ENCODE assay signal across 11 cellular contexts in the genomic region with DNA sequence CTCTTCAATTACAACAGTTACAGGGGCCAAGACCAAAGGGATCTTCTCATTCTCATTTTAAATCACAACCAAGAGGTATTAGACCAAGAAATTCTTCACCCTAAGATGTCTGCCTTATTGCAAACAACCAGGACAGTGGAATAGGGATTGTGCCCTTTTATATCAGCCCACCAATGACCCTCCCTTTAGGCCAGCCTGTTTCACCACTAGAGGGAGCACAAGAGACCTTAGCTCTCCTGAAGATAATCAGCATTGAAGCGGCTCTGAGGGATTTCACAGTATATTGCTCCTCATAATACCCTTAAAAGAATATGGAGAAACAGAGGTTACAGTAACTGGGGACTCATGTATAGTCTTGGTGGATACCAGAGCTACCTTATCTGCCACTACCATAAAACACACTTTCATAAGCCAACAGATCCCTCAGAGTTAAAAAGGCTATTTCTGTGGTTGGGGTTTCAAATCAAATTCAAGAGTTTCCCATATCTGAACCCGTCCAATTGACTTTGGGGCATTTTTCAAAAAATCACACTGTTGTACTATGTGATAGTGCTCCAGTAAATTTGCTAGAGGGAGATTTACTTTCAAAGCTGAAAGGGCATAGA. TPM values are rescaled to one million over a fixed set of nuclear protein-coding genes. Genes with fewer than 3 reads are reported as not detected.
A peak's percentile ranks its signal among the peaks of the same experiment; 100 is the strongest.
DNase-seq lines count a peak whose midpoint lies in the region; ATAC-seq, FAIRE-seq and TF ChIP-seq lines count a peak whose summit lies in the region.
"Not testable (repeated sequence)": the region's sequence is repeated elsewhere in the genome, so short reads cannot be mapped to it uniquely, and the experiment has no call there.
"Had no signal": no experiment of that assay in that cellular context is flagged by ENCODE, and none has a peak within 500 bp of the region (broad histone marks: within the 10 kb centered on the region; RNA-seq: fewer than 3 reads in every experiment).

No MANE protein-coding gene starts in this region.

- H3K4me3 ChIP-seq in astrocyte (ENCODE audit: insufficient read depth, low read depth, low read length); foreskin fibroblast (ENCODE audit: low read depth in 1 of 2, low read length in 2 of 2); mucosa of descending colon; aorta (ENCODE audit: low read length in 2 of 2): not testable (repeated sequence)

- not testable (repeated sequence) for H2AFZ ChIP-seq in astrocyte (ENCODE audit: low read depth, low read length)

- not testable (repeated sequence) for FAIRE-seq in astrocyte (lab: Jason Lieb, UNC)

- H3K9me3 Mint-ChIP-seq in astrocyte (ENCODE audit: unreplicated experiment), result not testable (repeated sequence)

- in situ Hi-C loops in SK-MEL-5 (cut with HindIII; ENCODE audit: low pct_unique_long_range_greater_than_20kb, low sequenced_read_pairs), result not testable (repeated sequence)

- not testable (repeated sequence) for H3K4me1 ChIP-seq in astrocyte (ENCODE audit: insufficient read depth, low read length); mucosa of descending colon (ENCODE audit: low read depth); aorta (ENCODE audit: control insufficient read depth in 1 of 2, insufficient read depth in 2 of 2, low read length in 2 of 2)

- WGBS in aorta, 2 donors, result 67 to 72% methylated on average over 2 of the region's 2 CpGs

- intact Hi-C loops in mucosa of descending colon (cut with DNase I, micrococcal nuclease); aorta (cut with DNase I): not testable (repeated sequence)

- DNase-seq in ELR (ENCODE audit: low read depth), result peak; percentile 35
- DNase-seq in HuH-7.5 (ENCODE audit: low spot score), result peak; percentile 38
- DNase-seq in SK-MEL-5 (ENCODE audit: low read depth, low spot score), result peak; percentile 71
- not testable (repeated sequence) for DNase-seq in astrocyte (ENCODE audit: low read depth); mucosa of descending colon; aorta
- peak in 1 of 2 donors; percentile 7 for DNase-seq in foreskin fibroblast

- not testable (repeated sequence) for H3K9ac ChIP-seq in astrocyte (ENCODE audit: low read length)

- not testable (repeated sequence) for H3K27me3 ChIP-seq in astrocyte (ENCODE audit: insufficient read depth, low read length); aorta (ENCODE audit: control insufficient read depth in 1 of 2, insufficient read depth in 2 of 2, low read length in 1 of 2)

- TF ChIP-seq CTCF in astrocyte (IDR thresholded peaks at IDR 0.05; ENCODE audit: insufficient read depth, low read depth, low read length) (peak; percentile 43), foreskin fibroblast (IDR thresholded peaks at IDR 0.05; ENCODE audit: low read depth, low read length) (peak; percentile 52), mucosa of descending colon (IDR thresholded peaks at IDR 0.05) (peak; percentile 28)

- ATAC-seq in GM21825 (IDR thresholded peaks at IDR 0.05; ENCODE audit: unreplicated experiment) (peak; percentile 63), mucosa of descending colon (peak; percentile 78), aorta (ENCODE audit: low FRiP score) (peak; percentile 44)

- not testable (repeated sequence) for H3K9me3 ChIP-seq in astrocyte (ENCODE audit: insufficient read depth, low read depth, low read length); mucosa of descending colon; aorta (ENCODE audit: control insufficient read depth, low read length)

- H3K79me2 ChIP-seq in astrocyte (ENCODE audit: insufficient read depth, low read length), result not testable (repeated sequence)

- H3K4me1 Mint-ChIP-seq in astrocyte (ENCODE audit: low read depth, unreplicated experiment), result not testable (repeated sequence)

- H3K27ac Mint-ChIP-seq in astrocyte (ENCODE audit: unreplicated experiment), result not testable (repeated sequence)

- not testable (repeated sequence) for H4K20me1 ChIP-seq in astrocyte (ENCODE audit: insufficient read depth, low read length)

- not testable (repeated sequence) for H3K27ac ChIP-seq in astrocyte (ENCODE audit: low read depth, low read length); aorta (ENCODE audit: low read depth in 1 of 2, low read length in 2 of 2)

- not testable (repeated sequence) for H3K36me3 ChIP-seq in astrocyte (ENCODE audit: insufficient read depth, low read length); mucosa of descending colon (ENCODE audit: low read depth); aorta (ENCODE audit: control insufficient read depth in 1 of 2, insufficient read depth in 2 of 2, low read length in 1 of 2)

- H3K4me2 ChIP-seq in astrocyte (ENCODE audit: low read length), result not testable (repeated sequence)

- H3K4me3 Mint-ChIP-seq in astrocyte (ENCODE audit: unreplicated experiment), result not testable (repeated sequence)

- H3K27me3 Mint-ChIP-seq in astrocyte (ENCODE audit: low read depth, unreplicated experiment), result not testable (repeated sequence)

- not testable (repeated sequence) for H3K36me3 Mint-ChIP-seq in astrocyte (ENCODE audit: low read depth, unreplicated experiment)

RNA-seq across cellular contexts. Expression of a gene that starts 11.5 kb away (rescaled TPM):
- total RNA-seq in SK-MEL-5 (2014; rRNA removed; shearing (Covaris generic)), result 2.4 and 2.8 TPM in 2 replicates
- polyA plus RNA-seq in SK-MEL-5 (2015; cell fraction: cytosol; rRNA removed), result 0.10 and 1.9 TPM in 2 replicates
- polyA plus RNA-seq in SK-MEL-5 (2015; cell fraction: nucleus; rRNA removed), result not detected in 2 replicates
- not detected in 2 replicates for total RNA-seq in astrocyte
- total RNA-seq in mucosa of descending colon, result under 1 TPM in 1 of 3 donors, not detected in 2; 0.52 TPM
- not detected for total RNA-seq in aorta
- not detected for polyA plus RNA-seq in aorta
- total RNA-seq: Daoy, pulmonary artery endothelial cell, ureter had no signal
